8 cellular contexts compared by ENCODE assay signal in genomic region chr18:36127866-36128845, GRCh38. TPM values are rescaled to one million over a fixed set of nuclear protein-coding genes. Genes with fewer than 3 reads are reported as not detected.
DNase-seq lines count a peak whose midpoint lies in the region; ATAC-seq and TF ChIP-seq lines count a peak whose summit lies in the region.

No MANE protein-coding gene starts in this region.

- H3K27me3 ChIP-seq in OCI-LY1 (ENCODE audit: insufficient read depth, low read length): no peaks in the 10 kb centered on the region
- no peaks in the 10 kb centered on the region for H3K27me3 ChIP-seq in mesenchymal stem cell (ENCODE audit: control insufficient read depth in 1 of 2, insufficient read depth in 1 of 2, low read length in 2 of 2)
- H3K27me3 ChIP-seq in tibial nerve: no peaks in the 10 kb centered on the region

- H3F3A ChIP-seq in OCI-LY1 (ENCODE audit: insufficient read depth, low read length): no peaks in the 10 kb centered on the region

- TF ChIP-seq CTCF in OCI-LY1 (IDR thresholded peaks at IDR 0.05; ENCODE audit: low read length): no peak
- no peak for TF ChIP-seq CTCF in coronary artery (IDR thresholded peaks at IDR 0.05)
- no peak for TF ChIP-seq CTCF in tibial nerve (IDR thresholded peaks at IDR 0.05)

- DNase-seq in Right ventricle myocardium superior: peak; percentile 42
- no peak for DNase-seq in left cardiac atrium
- DNase-seq in coronary artery (ENCODE audit: low spot score): no peak
- peak; percentile 60 for DNase-seq in mesenchymal stem cell
- no peak for DNase-seq in tibial nerve (ENCODE audit: low spot score in 2 of 2)
- DNase-seq in stimulated activated CD8-positive, alpha-beta memory T cell treated with anti-CD3 and anti-CD28 coated beads, Interleukin-4, amount 100 ng/mL, for 48 hours: no peak
- no peak for DNase-seq in SHP77 treated with DMSO at 0.1 percent for 48 hours (lab: John Stamatoyannopoulos, UW)

- H3K79me2 ChIP-seq in OCI-LY1 (ENCODE audit: insufficient read depth, low read length): peaks cover 34% of the 10 kb centered on the region

- H3K18ac ChIP-seq in mesenchymal stem cell (ENCODE audit: low read depth in 1 of 2, low read length in 2 of 2): no peak overlapping the region

- no peak overlapping the region for H3K14ac ChIP-seq in mesenchymal stem cell (ENCODE audit: low read length in 2 of 2)

- H4K8ac ChIP-seq in mesenchymal stem cell (ENCODE audit: low read length): no peak overlapping the region

- no peak overlapping the region for H3K23ac ChIP-seq in mesenchymal stem cell (ENCODE audit: low read length in 2 of 2)

- no peaks in the 10 kb centered on the region for H3K9me2 ChIP-seq in OCI-LY1 (ENCODE audit: low read depth, low read length)

- peak overlapping the region in 1 of 2 experiments; percentile 29 for H3K4ac ChIP-seq in mesenchymal stem cell (ENCODE audit: low read depth in 1 of 2, low read length in 2 of 2)

- H3K36me3 ChIP-seq in OCI-LY1 (ENCODE audit: insufficient read depth, low read length): peaks cover 21% of the 10 kb centered on the region; the same call in 1 of the 2 replicates
- peaks cover 5 to 35% of the 10 kb centered on the region in 2 experiments for H3K36me3 ChIP-seq in mesenchymal stem cell (ENCODE audit: control insufficient read depth in 1 of 2, insufficient read depth in 2 of 2, low read depth in 1 of 2, low read length in 2 of 2)
- peaks cover 0 to 17% (median 0%) of the 10 kb centered on the region in 3 donors for H3K36me3 ChIP-seq in tibial nerve

- H3K4me3 ChIP-seq in OCI-LY1 (ENCODE audit: low read depth, low read length, poor library complexity, severe bottlenecking) (peak overlapping the region; percentile 100), coronary artery (peak overlapping the region; percentile 88), mesenchymal stem cell (ENCODE audit: insufficient read depth in 1 of 2, low read depth in 1 of 2, low read length in 2 of 2) (peak overlapping the region; percentile 55 to 100), tibial nerve (peak overlapping the region; percentile 84 to 98 (median 88))

- H3K27ac ChIP-seq in OCI-LY1 (ENCODE audit: low read depth, low read length, poor library complexity, severe bottlenecking): no peak overlapping the region
- peak overlapping the region in 1 of 2 donors; percentile 98 for H3K27ac ChIP-seq in coronary artery
- peak overlapping the region; percentile 15 for H3K27ac ChIP-seq in mesenchymal stem cell (ENCODE audit: low read length, poor library complexity, severe bottlenecking)
- peak overlapping the region; percentile 94 to 100 (median 97) for H3K27ac ChIP-seq in tibial nerve

- TF ChIP-seq POLR2A in tibial nerve (IDR thresholded peaks at IDR 0.05): no peak

- H2BK5ac ChIP-seq in mesenchymal stem cell (ENCODE audit: low read depth, low read length, poor library complexity, severe bottlenecking): no peak overlapping the region

- H2AFZ ChIP-seq in OCI-LY1 (ENCODE audit: low read length) (peak overlapping the region; percentile 81; the same call in 1 of the 2 replicates), mesenchymal stem cell (ENCODE audit: low read depth, low read length) (peak overlapping the region; percentile 73)

- H2BK12ac ChIP-seq in mesenchymal stem cell (ENCODE audit: low read length in 2 of 2): no peak overlapping the region

- H3K4me1 ChIP-seq in OCI-LY1 (ENCODE audit: insufficient read depth, low read length, severe bottlenecking) (peaks cover 30% of the 10 kb centered on the region), mesenchymal stem cell (ENCODE audit: control insufficient read depth, insufficient read depth, low read depth, low read length) (peaks cover 13% of the 10 kb centered on the region), tibial nerve (peaks cover 0 to 52% (median 18%) of the 10 kb centered on the region in 4 donors)

- intact Hi-C loops in Right ventricle myocardium superior (cut with DNase I) (no loop called here), left cardiac atrium (cut with DNase I) (no loop called here)

- no peak for TF ChIP-seq EP300 in tibial nerve (IDR thresholded peaks at IDR 0.05)

- H3K4me2 ChIP-seq in OCI-LY1 (ENCODE audit: low read length) (peak overlapping the region; percentile 97), mesenchymal stem cell (ENCODE audit: low read length, poor library complexity, severe bottlenecking) (peak overlapping the region; percentile 83)

- no peak overlapping the region for H2AK5ac ChIP-seq in mesenchymal stem cell (ENCODE audit: low read length, severe bottlenecking)

- no peak overlapping the region for H2BK15ac ChIP-seq in mesenchymal stem cell (ENCODE audit: low read depth, poor library complexity, severe bottlenecking)

- peaks cover 14% of the 10 kb centered on the region for H3K79me1 ChIP-seq in mesenchymal stem cell (replicated peaks; ENCODE audit: low read length, poor library complexity, severe bottlenecking)

- WGBS in mesenchymal stem cell: 29% methylated on average over 23 of the region's 26 CpGs
- 14 to 16% methylated on average over 26 of the region's 26 CpGs for WGBS in tibial nerve, 2 donors

- no peak for ATAC-seq in Right ventricle myocardium superior (ENCODE audit: poor library complexity)
- ATAC-seq in left cardiac atrium: no peak

- H3K9ac ChIP-seq in OCI-LY1 (ENCODE audit: low read length) (peak overlapping the region; percentile 94), mesenchymal stem cell (ENCODE audit: low read length) (peak overlapping the region; percentile 97)

- H3K9me3 ChIP-seq in OCI-LY1 (ENCODE audit: low read length) (no peaks in the 10 kb centered on the region), mesenchymal stem cell (ENCODE audit: control insufficient read depth, low read length) (no peaks in the 10 kb centered on the region), tibial nerve (no peaks in the 10 kb centered on the region)

- H4K20me1 ChIP-seq in OCI-LY1 (ENCODE audit: insufficient read depth, low read length): no peaks in the 10 kb centered on the region

- no peak overlapping the region for H4K91ac ChIP-seq in mesenchymal stem cell (ENCODE audit: low read length)

- no peak overlapping the region for H2BK120ac ChIP-seq in mesenchymal stem cell (ENCODE audit: low read depth, low read length)

RNA-seq across cellular contexts. Expression of gene SLC39A6, which starts 1.0 kb away (rescaled TPM):
- total RNA-seq in Right ventricle myocardium superior: 11.4 TPM
- 10 to 100 TPM; 17.6 to 19.3 TPM for total RNA-seq in left cardiac atrium
- 155 TPM for polyA plus RNA-seq in mesenchymal stem cell (2013, experiment 1 of 2)
- 158 TPM for polyA plus RNA-seq in mesenchymal stem cell (2013, experiment 2 of 2)
- 10 to 100 TPM; 43.3 to 53.3 (median 44.0) TPM for total RNA-seq in tibial nerve

RNA-seq across cellular contexts. Expression of gene ELP2, which starts 1.5 kb away (rescaled TPM):
- total RNA-seq in Right ventricle myocardium superior (47.6 TPM), left cardiac atrium (10 to 100 TPM; 41.4 to 55.7 TPM), tibial nerve (10 to 100 TPM; 46.1 to 82.4 (median 67.4) TPM)
- polyA plus RNA-seq in mesenchymal stem cell (2013, experiment 1 of 2): 69.9 TPM
- 67.5 TPM for polyA plus RNA-seq in mesenchymal stem cell (2013, experiment 2 of 2)

RNA-seq across cellular contexts. Expression of gene MOCOS, which starts 59.1 kb away (rescaled TPM):
- total RNA-seq in Right ventricle myocardium superior: 0.40 TPM
- 1 to 10 TPM in 1 of 2 donors, under 1 TPM in 1; 0.97 to 1.4 TPM for total RNA-seq in left cardiac atrium
- 0.70 TPM for polyA plus RNA-seq in mesenchymal stem cell (2013, experiment 1 of 2)
- 0.68 TPM for polyA plus RNA-seq in mesenchymal stem cell (2013, experiment 2 of 2)
- total RNA-seq in tibial nerve: 10 to 100 TPM in 1 of 4 donors, 1 to 10 TPM in 3; 6.9 to 10.2 (median 8.9) TPM

Comparison
In these comparisons a context has a peak if more than half of its experiments do, and no peak if none do; other contexts are left out.
1. DNase-seq: peak in Right ventricle myocardium superior (single experiment) and mesenchymal stem cell (single experiment); none in left cardiac atrium (single experiment), coronary artery (single experiment), tibial nerve (0 of 2), stimulated activated CD8-positive, alpha-beta memory T cell treated with anti-CD3 and anti-CD28 coated beads, Interleukin-4, amount 100 ng/mL, for 48 hours (single experiment) and SHP77 treated with DMSO at 0.1 percent for 48 hours (single experiment).
2. Peak in every context shown above with its lines, with median percentiles within 50 percentile points of each other: H3K4me3 ChIP-seq.